Comparison of ENCODE assay signal across 21 cellular contexts in genomic region chr4:7241587-7242125, GRCh38. TPM values are rescaled to one million over a fixed set of nuclear protein-coding genes. Genes with fewer than 3 reads are reported as not detected.
DNase-seq lines count a peak whose midpoint lies in the region; ATAC-seq, FAIRE-seq and TF ChIP-seq lines count a peak whose summit lies in the region.
"Had no signal": no experiment of that assay in that cellular context is flagged by ENCODE, and none has a peak within 500 bp of the region (broad histone marks: within the 10 kb centered on the region; RNA-seq: fewer than 3 reads in every experiment).

No MANE protein-coding gene starts in this region.

- intact Hi-C loops in kidney (cut with DNase I): no loop called here

- no peak overlapping the region for H3K4me3 ChIP-seq in kidney (ENCODE audit: low read length in 2 of 2)
- H3K4me3 ChIP-seq: MG63, PC-9 had no signal

- H3K27ac ChIP-seq in kidney (ENCODE audit: low read depth in 2 of 2, low read length in 2 of 2): no peak overlapping the region
- H3K27ac ChIP-seq: 22Rv1, PC-9 had no signal

- FAIRE-seq in kidney (lab: Jason Lieb, UNC): no peak
- FAIRE-seq: GM19239, H54 had no signal

- H3K9ac ChIP-seq in kidney (ENCODE audit: low read length in 2 of 2): no peak overlapping the region

- ATAC-seq in HG02852 (IDR thresholded peaks at IDR 0.05; ENCODE audit: unreplicated experiment): no peak
- no peak for ATAC-seq in GM21367 (IDR thresholded peaks at IDR 0.05; ENCODE audit: unreplicated experiment)

- TF ChIP-seq CTCF in kidney (IDR thresholded peaks at IDR 0.05; ENCODE audit: borderline replicate concordance, extremely low read depth, insufficient read depth): no peak

- DNase-seq in DMS79 treated with DMSO at 0.1 percent for 48 hours (lab: John Stamatoyannopoulos, UW): peak; percentile 5
- no peak for DNase-seq in DMS79 (lab: John Stamatoyannopoulos, UW)
- DNase-seq in RPMI8226: peak; percentile 13
- DNase-seq in kidney: peak; percentile 64
- no peak for DNase-seq in activated CD4-positive, CD25-positive, alpha-beta regulatory T cell treated with anti-CD3 and anti-CD28 coated beads, Interleukin-2, amount 50 U/mL, for 72 hours
- DNase-seq: Calu3, KG1, MG63, NCI-H1694, NCI-H2029 treated with DMSO at 0.1 percent for 48 hours, NCI-H2171, NCI-H226, NCI-H82, PC-9, SHP77 had no signal

- no peaks in the 10 kb centered on the region for H3K9me3 ChIP-seq in kidney (ENCODE audit: control insufficient read depth in 1 of 2, low read length in 2 of 2)
- H3K9me3 ChIP-seq: MG63 had no signal

- H3K4me1 ChIP-seq in kidney (ENCODE audit: control insufficient read depth in 1 of 2, insufficient read depth in 1 of 2, low read depth in 1 of 2, low read length in 2 of 2): no peaks in the 10 kb centered on the region

- H3K36me3 ChIP-seq in kidney (ENCODE audit: control insufficient read depth in 1 of 2, insufficient read depth in 2 of 2, low read length in 2 of 2): no peaks in the 10 kb centered on the region
- H3K36me3 ChIP-seq: MG63 had no signal

RNA-seq across cellular contexts. Expression of gene SORCS2, which starts 49.3 kb away (rescaled TPM):
- 9.1 TPM for total RNA-seq in kidney
- 6.1 TPM for polyA plus RNA-seq in kidney (ENCODE audit: insufficient read depth, low read depth, low replicate concordance)
- total RNA-seq: Calu3, SK-MEL-5 had no signal

Comparison
In these comparisons a context has a peak if more than half of its experiments do, and no peak if none do; other contexts are left out.
1. DNase-seq: peak in DMS79 treated with DMSO at 0.1 percent for 48 hours (single experiment), RPMI8226 (single experiment) and kidney (single experiment); none in DMS79 (single experiment) and activated CD4-positive, CD25-positive, alpha-beta regulatory T cell treated with anti-CD3 and anti-CD28 coated beads, Interleukin-2, amount 50 U/mL, for 72 hours (single experiment).